Comparison of ENCODE assay signal across 25 cellular contexts in the genomic region with DNA sequence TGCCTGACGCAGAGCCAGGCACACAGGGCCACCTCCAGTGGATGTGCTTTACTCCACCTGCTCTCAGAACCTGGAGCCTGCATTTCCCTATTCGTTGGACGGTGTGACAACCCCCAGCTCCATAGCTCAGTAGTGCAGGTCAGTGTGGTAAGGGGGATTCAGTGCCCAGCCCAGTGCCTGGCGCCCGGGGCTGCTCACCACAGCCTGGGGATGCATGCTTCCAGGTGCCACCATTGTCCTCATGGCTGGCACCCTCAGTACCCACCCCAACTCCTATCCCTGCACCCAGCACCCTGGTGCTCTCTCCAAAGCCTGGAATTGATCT. TPM values are rescaled to one million over a fixed set of nuclear protein-coding genes. Genes with fewer than 3 reads are reported as not detected.
DNase-seq lines count a peak whose midpoint lies in the region; ATAC-seq and TF ChIP-seq lines count a peak whose summit lies in the region.
"Had no signal": no experiment of that assay in that cellular context is flagged by ENCODE, and none has a peak within 500 bp of the region (broad histone marks: within the 10 kb centered on the region; RNA-seq: fewer than 3 reads in every experiment).

No MANE protein-coding gene starts in this region.

- H3K4me3 Mint-ChIP-seq in activated CD4-positive, alpha-beta T cell treated with anti-CD3 and anti-CD28 coated beads, Interleukin-2, amount 10 ng/mL, durations not matched to agents 7 days and 5 days = no peak overlapping the region
- H3K4me3 Mint-ChIP-seq in activated CD4-positive, alpha-beta T cell treated with anti-CD3 and anti-CD28 coated beads for 36 hours = no peak overlapping the region
- H3K4me3 Mint-ChIP-seq: activated T-cell treated with anti-CD3 and anti-CD28 coated beads, Interleukin-2, amount 50 U/mL, for 72 hours; T-cell had no signal

- ATAC-seq in activated CD4-positive, alpha-beta T cell treated with anti-CD3 and anti-CD28 coated beads for 36 hours = no peak
- ATAC-seq: activated naive CD4-positive, alpha-beta T cell treated with anti-CD3 and anti-CD28 coated beads, Interleukin-2, amount 50 U/mL, for 72 hours; activated T-cell treated with anti-CD3 and anti-CD28 coated beads, Interleukin-2, amount 50 U/mL, for 72 hours; left colon; psoas muscle; stimulated activated naive CD8-positive, alpha-beta T cell treated with anti-CD3 and anti-CD28 coated beads, Interleukin-15, Interleukin-2, amounts not matched to agents 100 U/mL and 50 U/mL, for 24 hours; T-cell had no signal

- intact Hi-C loops in activated CD4-positive, alpha-beta T cell treated with anti-CD3 and anti-CD28 coated beads for 36 hours (cut with DNase I, micrococcal nuclease) = no loop called here

- no peaks in the 10 kb centered on the region for H3K9me3 Mint-ChIP-seq in activated CD4-positive, alpha-beta T cell treated with anti-CD3 and anti-CD28 coated beads, Interleukin-2, amount 10 ng/mL, durations not matched to agents 7 days and 5 days
- no peaks in the 10 kb centered on the region for H3K9me3 Mint-ChIP-seq in activated CD4-positive, alpha-beta T cell treated with anti-CD3 and anti-CD28 coated beads for 36 hours (ENCODE audit: low read depth)
- H3K9me3 Mint-ChIP-seq: activated naive CD4-positive, alpha-beta T cell treated with anti-CD3 and anti-CD28 coated beads, Interleukin-2, amount 50 U/mL, for 72 hours; activated T-cell treated with anti-CD3 and anti-CD28 coated beads, Interleukin-2, amount 50 U/mL, for 72 hours; T-cell had no signal

- peak overlapping the region; percentile 51 for H3K27ac ChIP-seq in fibroblast of lung (ENCODE audit: insufficient read depth, low read length)
- peak overlapping the region; percentile 97 for H3K27ac ChIP-seq in osteoblast (ENCODE audit: low read depth, low read length)
- H3K27ac ChIP-seq: GM23248, PC-9, psoas muscle, tibial artery had no signal

- H3K4me1 ChIP-seq in fibroblast of lung (ENCODE audit: control insufficient read depth, extremely low read depth, insufficient read depth, low read length) (peaks cover 3% of the 10 kb centered on the region), osteoblast (ENCODE audit: insufficient read depth, low read length) (peaks cover 30% of the 10 kb centered on the region)
- H3K4me1 ChIP-seq: psoas muscle, tibial artery had no signal

- H3K27ac Mint-ChIP-seq in activated CD4-positive, alpha-beta T cell treated with anti-CD3 and anti-CD28 coated beads, Interleukin-2, amount 10 ng/mL, durations not matched to agents 7 days and 5 days = peak overlapping the region; percentile 19
- H3K27ac Mint-ChIP-seq in activated CD4-positive, alpha-beta T cell treated with anti-CD3 and anti-CD28 coated beads for 36 hours = no peak overlapping the region
- H3K27ac Mint-ChIP-seq: activated naive CD4-positive, alpha-beta T cell treated with anti-CD3 and anti-CD28 coated beads, Interleukin-2, amount 50 U/mL, for 72 hours; activated T-cell treated with anti-CD3 and anti-CD28 coated beads, Interleukin-2, amount 50 U/mL, for 72 hours; T-cell had no signal

- POLR2A ChIA-PET in activated CD4-positive, alpha-beta T cell treated with anti-CD3 and anti-CD28 coated beads, Interleukin-2, amount 10 ng/mL, durations not matched to agents 7 days and 5 days (lab: Charles Lee) = no interaction called here
- POLR2A ChIA-PET in activated CD4-positive, alpha-beta T cell treated with anti-CD3 and anti-CD28 coated beads for 36 hours (lab: Charles Lee) = no interaction called here

- H3K4me2 ChIP-seq in fibroblast of lung (ENCODE audit: extremely low read depth, insufficient read depth, low read length) (no peak overlapping the region), osteoblast (ENCODE audit: insufficient read depth, low read length) (peak overlapping the region; percentile 61)
- H3K4me2 ChIP-seq: PC-9 had no signal

- H3K4me3 ChIP-seq in fibroblast of lung (replicated peaks in 1 of 4; ENCODE audit: control extremely low read depth in 1 of 4, insufficient read depth in 1 of 4, low read depth in 3 of 4, low read length in 4 of 4) (no peak overlapping the region), osteoblast (ENCODE audit: insufficient read depth, low read length) (peak overlapping the region; percentile 48)
- H3K4me3 ChIP-seq: GM23248, PC-9, psoas muscle, tibial artery had no signal

- TF ChIP-seq CTCF in fibroblast of lung (conservative IDR thresholded peaks at IDR 0.05 in 1 of 2, IDR thresholded peaks at IDR 0.05 in 1 of 2; ENCODE audit: low read depth in 1 of 2, low read length in 2 of 2) (no peak), osteoblast (IDR thresholded peaks at IDR 0.05; ENCODE audit: extremely low read depth, low read depth, low read length) (no peak)

- H3K9ac ChIP-seq in fibroblast of lung (ENCODE audit: insufficient read depth, low read length) = no peak overlapping the region
- H3K9ac ChIP-seq: GM23248 had no signal

- H4K20me1 ChIP-seq in fibroblast of lung (ENCODE audit: control insufficient read depth, extremely low read depth, insufficient read depth, low read length) (no peaks in the 10 kb centered on the region), osteoblast (ENCODE audit: insufficient read depth, low read length) (no peaks in the 10 kb centered on the region)

- H2AFZ ChIP-seq in fibroblast of lung (ENCODE audit: low read length) (no peak overlapping the region), osteoblast (ENCODE audit: low read length) (peak overlapping the region; percentile 74)
- H2AFZ ChIP-seq: GM23248, PC-9 had no signal

- CTCF ChIA-PET in activated CD4-positive, alpha-beta T cell treated with anti-CD3 and anti-CD28 coated beads, Interleukin-2, amount 10 ng/mL, durations not matched to agents 7 days and 5 days (lab: Charles Lee) = no interaction called here
- CTCF ChIA-PET in activated CD4-positive, alpha-beta T cell treated with anti-CD3 and anti-CD28 coated beads for 36 hours (lab: Charles Lee) = no interaction called here

- no peaks in the 10 kb centered on the region for H3K27me3 Mint-ChIP-seq in activated CD4-positive, alpha-beta T cell treated with anti-CD3 and anti-CD28 coated beads, Interleukin-2, amount 10 ng/mL, durations not matched to agents 7 days and 5 days
- no peaks in the 10 kb centered on the region for H3K27me3 Mint-ChIP-seq in activated CD4-positive, alpha-beta T cell treated with anti-CD3 and anti-CD28 coated beads for 36 hours

- no peaks in the 10 kb centered on the region for H3K36me3 ChIP-seq in fibroblast of lung (ENCODE audit: control insufficient read depth, insufficient read depth, low read length)
- no peaks in the 10 kb centered on the region for H3K36me3 ChIP-seq in osteoblast (ENCODE audit: insufficient read depth, low read length)
- H3K36me3 ChIP-seq: tibial artery had no signal

- no peak for DNase-seq in activated CD4-positive, alpha-beta T cell treated with anti-CD3 and anti-CD28 coated beads, Interleukin-2, amount 10 ng/mL, durations not matched to agents 7 days and 5 days
- no peak for DNase-seq in activated CD4-positive, alpha-beta T cell treated with anti-CD3 and anti-CD28 coated beads, Interleukin-2, amount 50 U/mL, for 48 hours
- no peak for DNase-seq in fibroblast of lung (ENCODE audit: low read depth in 2 of 2)
- DNase-seq in osteoblast (ENCODE audit: insufficient read length, low spot score, missing footprints) = no peak
- peak; percentile 23 for DNase-seq in ureter (ENCODE audit: low spot score)
- DNase-seq in activated naive CD4-positive, alpha-beta T cell (lab: John Stamatoyannopoulos, UW) = no peak
- DNase-seq in activated CD4-positive, alpha-beta T cell treated with anti-CD3 and anti-CD28 coated beads for 36 hours = no peak
- no peak for DNase-seq in DMS153 (lab: John Stamatoyannopoulos, UW)
- DNase-seq: activated CD4-positive, alpha-beta T cell treated with anti-CD3 and anti-CD28 coated beads for 1 hour; activated T-cell treated with anti-CD3 and anti-CD28 coated beads, Interleukin-2, amount 50 U/mL, for 72 hours; Calu3; effector memory CD4-positive, alpha-beta T cell; left colon; NCI-H1436; NCI-H510A; PC-9; psoas muscle; SHP77 treated with DMSO at 0.1 percent for 48 hours; stimulated activated CD4-positive, alpha-beta T cell treated with anti-CD3 and anti-CD28 coated beads, Interleukin-4, amount 100 ng/mL, for 1 hour; stimulated activated naive CD8-positive, alpha-beta T cell treated with anti-CD3 and anti-CD28 coated beads, Interleukin-15, Interleukin-2, amounts not matched to agents 100 U/mL and 50 U/mL, for 24 hours; tibial artery had no signal

- H3K79me2 ChIP-seq in fibroblast of lung (ENCODE audit: control insufficient read depth, insufficient read depth, low read length) = no peaks in the 10 kb centered on the region
- H3K79me2 ChIP-seq in osteoblast (ENCODE audit: insufficient read depth, low read length) = no peaks in the 10 kb centered on the region

- H3K9me3 ChIP-seq in fibroblast of lung (ENCODE audit: control insufficient read depth, insufficient read depth, low read depth, low read length) (no peaks in the 10 kb centered on the region), osteoblast (ENCODE audit: low read depth, low read length) (no peaks in the 10 kb centered on the region)
- H3K9me3 ChIP-seq: psoas muscle, tibial artery had no signal

- H3K27me3 ChIP-seq in fibroblast of lung (ENCODE audit: control insufficient read depth, insufficient read depth, low read length) = no peaks in the 10 kb centered on the region
- no peaks in the 10 kb centered on the region for H3K27me3 ChIP-seq in osteoblast (ENCODE audit: insufficient read depth, low read length)

- no peaks in the 10 kb centered on the region for H3K36me3 Mint-ChIP-seq in activated CD4-positive, alpha-beta T cell treated with anti-CD3 and anti-CD28 coated beads, Interleukin-2, amount 10 ng/mL, durations not matched to agents 7 days and 5 days (ENCODE audit: low read depth)
- no peaks in the 10 kb centered on the region for H3K36me3 Mint-ChIP-seq in activated CD4-positive, alpha-beta T cell treated with anti-CD3 and anti-CD28 coated beads for 36 hours (ENCODE audit: low read depth)
- H3K36me3 Mint-ChIP-seq: activated naive CD4-positive, alpha-beta T cell treated with anti-CD3 and anti-CD28 coated beads, Interleukin-2, amount 50 U/mL, for 72 hours; T-cell had no signal

- H3K4me1 Mint-ChIP-seq in activated CD4-positive, alpha-beta T cell treated with anti-CD3 and anti-CD28 coated beads, Interleukin-2, amount 10 ng/mL, durations not matched to agents 7 days and 5 days = no peaks in the 10 kb centered on the region
- no peaks in the 10 kb centered on the region for H3K4me1 Mint-ChIP-seq in activated CD4-positive, alpha-beta T cell treated with anti-CD3 and anti-CD28 coated beads for 36 hours
- H3K4me1 Mint-ChIP-seq: T-cell had no signal

RNA-seq across cellular contexts. Expression of a gene that starts 32.8 kb away (rescaled TPM):
- total RNA-seq in activated CD4-positive, alpha-beta T cell treated with anti-CD3 and anti-CD28 coated beads, Interleukin-2, amount 10 ng/mL, durations not matched to agents 7 days and 5 days = not detected
- 16.2 and 27.0 TPM in 2 replicates for total RNA-seq in fibroblast of lung
- 30.3 and 70.2 TPM in 2 replicates for polyA plus RNA-seq in fibroblast of lung
- 34.0 and 80.2 TPM in 2 replicates for polyA plus RNA-seq in fibroblast of lung (2012)
- polyA minus RNA-seq in fibroblast of lung (ENCODE audit: low replicate concordance) = 81.7 and 114 TPM in 2 replicates
- total RNA-seq in osteoblast = 144 and 203 TPM in 2 replicates
- 13.3 TPM for total RNA-seq in ureter
- total RNA-seq in activated CD4-positive, alpha-beta T cell treated with anti-CD3 and anti-CD28 coated beads for 36 hours = not detected
- total RNA-seq: activated naive CD4-positive, alpha-beta T cell treated with anti-CD3 and anti-CD28 coated beads, Interleukin-2, amount 50 U/mL, for 72 hours; activated T-cell treated with anti-CD3 and anti-CD28 coated beads, Interleukin-2, amount 50 U/mL, for 72 hours; Calu3; MCF 10A; PC-9 had no signal

Comparison
In these comparisons a context has a peak if more than half of its experiments do, and no peak if none do; other contexts are left out.
1. RNA of a gene that starts 32.8 kb away (total RNA-seq): 144 to 203 TPM in osteoblast, 16.2 to 27.0 TPM in fibroblast of lung and 13.3 TPM in ureter (single experiment); not detected in activated CD4-positive, alpha-beta T cell treated with anti-CD3 and anti-CD28 coated beads for 36 hours and not detected in activated CD4-positive, alpha-beta T cell treated with anti-CD3 and anti-CD28 coated beads, Interleukin-2, amount 10 ng/mL, durations not matched to agents 7 days and 5 days; every median in the first group is over 10 times any median in the second.